ENCODE assay signal across 11 cellular contexts in the genomic region with DNA sequence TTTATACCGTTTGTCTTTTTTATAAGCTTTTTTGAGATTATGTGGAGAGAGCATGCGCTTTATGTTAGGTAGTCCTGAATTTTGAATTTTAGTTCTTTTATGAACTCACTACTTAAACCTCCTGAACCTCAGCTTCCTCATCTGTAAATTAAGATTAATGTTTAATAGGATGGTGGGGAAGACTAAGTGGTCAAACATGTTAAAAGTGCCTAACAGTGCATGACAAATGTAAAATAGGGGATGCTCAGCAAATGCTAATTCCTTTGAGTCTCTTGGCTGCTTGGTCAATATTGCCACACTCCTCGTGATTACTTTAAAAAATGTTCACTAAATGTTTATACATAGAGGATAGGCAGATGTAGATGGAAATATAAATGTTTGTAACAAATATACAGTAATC. TPM values are rescaled to one million over a fixed set of nuclear protein-coding genes. Genes with fewer than 3 reads are reported as not detected.
DNase-seq lines count a peak whose midpoint lies in the region; ATAC-seq lines count a peak whose summit lies in the region.
"Had no signal": no experiment of that assay in that cellular context is flagged by ENCODE, and none has a peak within 500 bp of the region (broad histone marks: within the 10 kb centered on the region; RNA-seq: fewer than 3 reads in every experiment).

No MANE protein-coding gene starts in this region.

- peaks cover 60 to 87% (median 79%) of the 10 kb centered on the region in 3 donors for H3K4me1 Mint-ChIP-seq in naive B cell
- peaks cover 74% of the 10 kb centered on the region for H3K4me1 Mint-ChIP-seq in activated CD4-positive, alpha-beta T cell treated with anti-CD3 and anti-CD28 coated beads for 36 hours
- H3K4me1 Mint-ChIP-seq in T-cell: peaks cover 72 to 83% (median 82%) of the 10 kb centered on the region in 3 donors

- H3K9me3 Mint-ChIP-seq in naive B cell (peaks cover 0 to 2% (median 0%) of the 10 kb centered on the region in 7 donors), T-cell (peaks cover 0 to 2% (median 0%) of the 10 kb centered on the region in 3 donors)
- H3K9me3 Mint-ChIP-seq in activated CD4-positive, alpha-beta T cell treated with anti-CD3 and anti-CD28 coated beads for 36 hours (ENCODE audit: low read depth): peaks cover 3% of the 10 kb centered on the region
- H3K9me3 Mint-ChIP-seq: T-helper 1 cell treated with Interleukin-12 subunit alpha and Interleukin-12 subunit beta and Interleukin-4 antibody, amounts not matched to agents 30 μg/mL and 1 μg/mL, for 36 hours had no signal

- no peaks in the 10 kb centered on the region for H3K36me3 Mint-ChIP-seq in naive B cell
- H3K36me3 Mint-ChIP-seq in activated CD4-positive, alpha-beta T cell treated with anti-CD3 and anti-CD28 coated beads for 36 hours (ENCODE audit: low read depth): peaks cover 25% of the 10 kb centered on the region
- H3K36me3 Mint-ChIP-seq in T-cell: peaks cover 15% of the 10 kb centered on the region

- ATAC-seq in GM18520 (IDR thresholded peaks at IDR 0.05; ENCODE audit: unreplicated experiment) (peak; percentile 72), GM21619 (IDR thresholded peaks at IDR 0.05; ENCODE audit: unreplicated experiment) (peak; percentile 73), HG03460 (IDR thresholded peaks at IDR 0.05; ENCODE audit: unreplicated experiment) (peak; percentile 67), naive B cell (ENCODE audit: low read depth in 2 of 2) (peak in 1 of 2 donors; percentile 20), T-cell (replicated peaks in 1 of 4) (no peak)
- ATAC-seq in activated CD4-positive, alpha-beta T cell treated with anti-CD3 and anti-CD28 coated beads for 36 hours: no peak

- DNase-seq in naive B cell (no peak), iPS-NIHi7 (ENCODE audit: extremely low spot score) (no peak), T-cell (no peak)
- DNase-seq in activated CD4-positive, alpha-beta T cell treated with anti-CD3 and anti-CD28 coated beads for 36 hours: no peak
- DNase-seq in activated CD8-positive, alpha-beta memory T cell treated with anti-CD3 and anti-CD28 coated beads, Interleukin-2, amount 50 U/mL, for 4 hours: no peak
- DNase-seq: NCI-H1694 treated with DMSO at 0.1 percent for 48 hours, stomach had no signal

- H3K27me3 Mint-ChIP-seq in naive B cell (no peaks in the 10 kb centered on the region), T-cell (no peaks in the 10 kb centered on the region)
- H3K27me3 Mint-ChIP-seq in activated CD4-positive, alpha-beta T cell treated with anti-CD3 and anti-CD28 coated beads for 36 hours: no peaks in the 10 kb centered on the region

- H3K4me3 Mint-ChIP-seq in naive B cell (peak overlapping the region in 3 of 8 donors; percentile 15 to 55 (median 36)), T-cell (peak overlapping the region in 1 of 3 donors; percentile 10)
- H3K4me3 Mint-ChIP-seq in activated CD4-positive, alpha-beta T cell treated with anti-CD3 and anti-CD28 coated beads for 36 hours: no peak overlapping the region
- H3K4me3 Mint-ChIP-seq: T-helper 1 cell treated with Interleukin-12 subunit alpha and Interleukin-12 subunit beta and Interleukin-4 antibody, amounts not matched to agents 30 μg/mL and 1 μg/mL, for 36 hours had no signal

- H3K27ac Mint-ChIP-seq in naive B cell: peak overlapping the region in 5 of 6 donors; percentile 36 to 82 (median 68)
- no peak overlapping the region for H3K27ac Mint-ChIP-seq in activated CD4-positive, alpha-beta T cell treated with anti-CD3 and anti-CD28 coated beads for 36 hours
- H3K27ac Mint-ChIP-seq in T-cell: no peak overlapping the region
- H3K27ac Mint-ChIP-seq: T-helper 1 cell treated with Interleukin-12 subunit alpha and Interleukin-12 subunit beta and Interleukin-4 antibody, amounts not matched to agents 30 μg/mL and 1 μg/mL, for 36 hours had no signal

- POLR2A ChIA-PET in activated CD4-positive, alpha-beta T cell treated with anti-CD3 and anti-CD28 coated beads for 36 hours (lab: Charles Lee): no interaction called here
- POLR2A ChIA-PET in T-cell (lab: Charles Lee): no interaction called here

- CTCF ChIA-PET in activated CD4-positive, alpha-beta T cell treated with anti-CD3 and anti-CD28 coated beads for 36 hours (lab: Charles Lee): no interaction called here
- CTCF ChIA-PET in T-cell (lab: Charles Lee): no interaction called here

- intact Hi-C loops in activated CD4-positive, alpha-beta T cell treated with anti-CD3 and anti-CD28 coated beads for 36 hours (cut with DNase I, micrococcal nuclease): no loop called here

RNA-seq across cellular contexts. Expression of a gene that starts 6.8 kb away (rescaled TPM):
- polyA plus RNA-seq in naive B cell (ENCODE audit: low read depth in 6 of 6): 10 to 100 TPM; 16.3 to 47.1 (median 35.8) TPM
- 10 to 100 TPM; 66.1 to 70.1 TPM for total RNA-seq in activated CD4-positive, alpha-beta T cell treated with anti-CD3 and anti-CD28 coated beads for 36 hours
- 100 to 1,000 TPM; 106 to 179 (median 121) TPM for total RNA-seq in T-cell

Comparison
In these comparisons a context has a peak if more than half of its experiments do, and no peak if none do; other contexts are left out.
1. ATAC-seq: peak in GM18520 (single experiment), GM21619 (single experiment) and HG03460 (single experiment); none in activated CD4-positive, alpha-beta T cell treated with anti-CD3 and anti-CD28 coated beads for 36 hours (single experiment) and T-cell (0 of 4).
2. H3K27ac Mint-ChIP-seq: peak in naive B cell (5 of 6); none in activated CD4-positive, alpha-beta T cell treated with anti-CD3 and anti-CD28 coated beads for 36 hours (single experiment) and T-cell (0 of 2).